1 cellular context compared by ENCODE assay signal in genomic region chr2:202265467-202266277, GRCh38.
TF ChIP-seq lines count a peak whose summit lies in the region.

A gene with protein sequence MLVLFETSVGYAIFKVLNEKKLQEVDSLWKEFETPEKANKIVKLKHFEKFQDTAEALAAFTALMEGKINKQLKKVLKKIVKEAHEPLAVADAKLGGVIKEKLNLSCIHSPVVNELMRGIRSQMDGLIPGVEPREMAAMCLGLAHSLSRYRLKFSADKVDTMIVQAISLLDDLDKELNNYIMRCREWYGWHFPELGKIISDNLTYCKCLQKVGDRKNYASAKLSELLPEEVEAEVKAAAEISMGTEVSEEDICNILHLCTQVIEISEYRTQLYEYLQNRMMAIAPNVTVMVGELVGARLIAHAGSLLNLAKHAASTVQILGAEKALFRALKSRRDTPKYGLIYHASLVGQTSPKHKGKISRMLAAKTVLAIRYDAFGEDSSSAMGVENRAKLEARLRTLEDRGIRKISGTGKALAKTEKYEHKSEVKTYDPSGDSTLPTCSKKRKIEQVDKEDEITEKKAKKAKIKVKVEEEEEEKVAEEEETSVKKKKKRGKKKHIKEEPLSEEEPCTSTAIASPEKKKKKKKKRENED (plus strand): TSS chr2:202265763. CDS start chr2:202265942, 179 bp downstream.

TF ChIP-seq in GM12878, 131 proteins besides CTCF, POLR2A, EP300 and RAD21 (continued from another document):
- TF ChIP-seq, protein P1, sequence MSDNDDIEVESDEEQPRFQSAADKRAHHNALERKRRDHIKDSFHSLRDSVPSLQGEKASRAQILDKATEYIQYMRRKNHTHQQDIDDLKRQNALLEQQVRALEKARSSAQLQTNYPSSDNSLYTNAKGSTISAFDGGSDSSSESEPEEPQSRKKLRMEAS (IDR thresholded peaks at IDR 0.05; ENCODE audit: low read depth, low read length) = peak; percentile 70
- TF ChIP-seq, protein P2, sequence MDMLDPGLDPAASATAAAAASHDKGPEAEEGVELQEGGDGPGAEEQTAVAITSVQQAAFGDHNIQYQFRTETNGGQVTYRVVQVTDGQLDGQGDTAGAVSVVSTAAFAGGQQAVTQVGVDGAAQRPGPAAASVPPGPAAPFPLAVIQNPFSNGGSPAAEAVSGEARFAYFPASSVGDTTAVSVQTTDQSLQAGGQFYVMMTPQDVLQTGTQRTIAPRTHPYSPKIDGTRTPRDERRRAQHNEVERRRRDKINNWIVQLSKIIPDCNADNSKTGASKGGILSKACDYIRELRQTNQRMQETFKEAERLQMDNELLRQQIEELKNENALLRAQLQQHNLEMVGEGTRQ (IDR thresholded peaks at IDR 0.05; ENCODE audit: borderline replicate concordance, low read depth, low read length) = no peak; the same call in 1 of the 2 replicates
- no peak for TF ChIP-seq ZNF207 (IDR thresholded peaks at IDR 0.05; ENCODE audit: borderline replicate concordance)
- peak; percentile 8; the same call in 1 of the 2 replicates for TF ChIP-seq MEF2A (IDR thresholded peaks at IDR 0.05; ENCODE audit: insufficient read depth, low read depth, low read length)
- peak; percentile 89 for TF ChIP-seq RELB (IDR thresholded peaks at IDR 0.05; ENCODE audit: low read depth)
- peak; percentile 95 for TF ChIP-seq MXI1 (IDR thresholded peaks at IDR 0.05; ENCODE audit: low read depth, low read length)
- peak; percentile 88 for TF ChIP-seq SIN3A (IDR thresholded peaks at IDR 0.05; ENCODE audit: low read depth, low read length)
- TF ChIP-seq ZNF384 (IDR thresholded peaks at IDR 0.05; ENCODE audit: borderline replicate concordance, low read depth, low read length) = no peak
- TF ChIP-seq NR2F1 (conservative IDR thresholded peaks at IDR 0.05) = no peak
- TF ChIP-seq HCFC1 (IDR thresholded peaks at IDR 0.05; ENCODE audit: low read length) = peak; percentile 64
- no peak for TF ChIP-seq JUND (IDR thresholded peaks at IDR 0.05; ENCODE audit: low read depth, low read length)
- peak; percentile 82 for TF ChIP-seq ZBED1 (IDR thresholded peaks at IDR 0.05; ENCODE audit: borderline replicate concordance)
